Comparison of ENCODE assay signal across 8 cellular contexts in the genomic region with DNA sequence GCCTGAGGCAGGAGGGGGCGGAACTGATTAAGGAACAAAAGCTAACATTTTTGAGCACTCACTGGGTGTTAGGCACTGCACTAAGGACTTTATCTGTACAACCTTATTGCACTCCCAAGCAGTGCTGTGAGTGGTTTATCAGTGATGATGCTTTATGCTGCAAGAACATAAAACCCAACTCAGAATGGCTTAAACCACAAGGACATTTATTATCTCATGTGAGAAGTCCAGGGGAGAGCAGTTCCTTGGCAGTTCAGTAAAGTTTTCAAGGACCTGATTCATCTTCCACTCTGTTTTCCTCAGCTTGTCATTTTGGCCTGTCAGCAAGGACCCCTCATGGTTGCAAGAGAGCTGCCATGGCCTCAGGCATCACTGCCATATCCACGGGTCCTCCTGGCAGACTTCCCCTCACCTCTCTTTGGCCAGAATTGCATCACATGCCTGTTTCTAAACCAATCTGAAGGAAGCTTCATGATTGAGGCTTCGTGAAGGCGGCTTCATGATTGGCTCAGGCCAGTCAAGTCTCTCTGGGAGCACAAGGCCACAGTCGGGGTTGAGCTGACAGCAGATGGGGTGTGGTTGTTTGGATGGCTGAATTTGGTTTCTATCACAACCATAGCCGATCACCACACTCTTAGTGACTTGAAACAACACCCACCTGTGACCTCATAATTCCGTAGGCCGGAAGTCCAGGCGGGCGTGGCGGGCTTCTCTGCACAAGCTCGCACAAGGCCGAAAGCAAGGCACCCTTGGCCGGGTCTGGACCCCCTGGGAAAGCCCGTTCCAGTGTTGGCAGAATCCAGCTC. TPM values are rescaled to one million over a fixed set of nuclear protein-coding genes. Genes with fewer than 3 reads are reported as not detected.
DNase-seq lines count a peak whose midpoint lies in the region; ATAC-seq and TF ChIP-seq lines count a peak whose summit lies in the region.

No MANE protein-coding gene starts in this region.

- H3K27ac ChIP-seq in cardiac muscle cell (peak overlapping the region; percentile 70), uterus (peak overlapping the region; percentile 55 to 71)

- H3K4me3 ChIP-seq in cardiac muscle cell (no peak overlapping the region), uterus (no peak overlapping the region)

- no peaks in the 10 kb centered on the region for H3K27me3 Mint-ChIP-seq in T-helper 17 cell

- H3K27ac Mint-ChIP-seq in T-helper 17 cell: peak overlapping the region; percentile 93

- no peaks in the 10 kb centered on the region for H3K27me3 ChIP-seq in cardiac muscle cell
- H3K27me3 ChIP-seq in uterus: no peaks in the 10 kb centered on the region

- H3K36me3 ChIP-seq in cardiac muscle cell: no peaks in the 10 kb centered on the region
- no peaks in the 10 kb centered on the region for H3K36me3 ChIP-seq in uterus

- intact Hi-C loops in Right ventricle myocardium inferior (cut with DNase I): no loop called here
- intact Hi-C loops in cardiac septum (cut with DNase I): no loop called here
- intact Hi-C loops in uterus (cut with DNase I; ENCODE audit: low total_unique reads): no loop called here

- TF ChIP-seq CTCF in cardiac muscle cell (IDR thresholded peaks at IDR 0.05; ENCODE audit: low read depth, low read length) (no peak), uterus (IDR thresholded peaks at IDR 0.05) (no peak)

- H3K4me1 ChIP-seq in cardiac muscle cell (ENCODE audit: low read depth) (peaks cover 8% of the 10 kb centered on the region), uterus (no peaks in the 10 kb centered on the region)

- no peaks in the 10 kb centered on the region for H3K36me3 Mint-ChIP-seq in T-helper 17 cell (ENCODE audit: low read depth)

- peaks cover 23% of the 10 kb centered on the region for H3K4me1 Mint-ChIP-seq in T-helper 17 cell

- no peak for TF ChIP-seq POLR2A in uterus (IDR thresholded peaks at IDR 0.05)

- no peak overlapping the region for H3K4me3 Mint-ChIP-seq in T-helper 17 cell

- H3K9me3 ChIP-seq in T-helper 17 cell (ENCODE audit: control insufficient read depth, low read length, poor library complexity, severe bottlenecking) (no peaks in the 10 kb centered on the region), cardiac muscle cell (ENCODE audit: low read depth) (no peaks in the 10 kb centered on the region), uterus (no peaks in the 10 kb centered on the region)

- DNase-seq in Right ventricle myocardium inferior (ENCODE audit: missing footprints): peak; percentile 86
- no peak for DNase-seq in cardiac septum (ENCODE audit: low spot score)
- DNase-seq in T-helper 17 cell: peak in 1 of 3 donors; percentile 38
- DNase-seq in cardiac muscle cell (ENCODE audit: low read depth in 1 of 2, low spot score in 1 of 2): peak in 1 of 2 donors; percentile 70
- peak in 1 of 2 donors; percentile 45 for DNase-seq in uterus
- DNase-seq in SKM-1 (lab: John Stamatoyannopoulos, UW; ENCODE audit: unreplicated experiment): no peak

- ATAC-seq in Right ventricle myocardium inferior (peak; percentile 70), T-helper 17 cell (peak; percentile 79), HG03571 (IDR thresholded peaks at IDR 0.05; ENCODE audit: unreplicated experiment) (no peak), GM21360 (IDR thresholded peaks at IDR 0.05; ENCODE audit: unreplicated experiment) (no peak)

RNA-seq across cellular contexts. Expression of a gene that starts 15.8 kb away (rescaled TPM):
- total RNA-seq in Right ventricle myocardium inferior (2.3 TPM), cardiac septum (1.7 TPM), T-helper 17 cell (under 1 TPM in 1 of 2 donors, not detected in 1; 0.12 TPM), cardiac muscle cell (0.11 TPM in 1 of 2 replicates, not detected in the other), uterus (1 to 10 TPM; 1.2 to 9.2 (median 4.5) TPM)
- 0.07 TPM in 1 of 2 replicates, not detected in the other for polyA plus RNA-seq in cardiac muscle cell

RNA-seq across cellular contexts. Expression of a gene that starts 23.1 kb away (rescaled TPM):
- total RNA-seq in Right ventricle myocardium inferior (0.49 TPM), cardiac septum (0.27 TPM), T-helper 17 cell (under 1 TPM; 0.15 to 0.37 TPM), cardiac muscle cell (0.53 and 0.60 TPM in 2 replicates), uterus (1 to 10 TPM in 2 of 4 donors, under 1 TPM in 1, not detected in 1; 0.95 to 3.5 (median 2.1) TPM)
- 0.57 and 0.95 TPM in 2 replicates for polyA plus RNA-seq in cardiac muscle cell

RNA-seq across cellular contexts. Expression of a gene that starts 43.7 kb away (rescaled TPM):
- not detected for total RNA-seq in Right ventricle myocardium inferior
- 0.27 TPM for total RNA-seq in cardiac septum
- 10 to 100 TPM in 1 of 2 donors, 1 to 10 TPM in 1; 3.8 to 68.5 TPM for total RNA-seq in T-helper 17 cell
- total RNA-seq in cardiac muscle cell: not detected in 2 replicates
- polyA plus RNA-seq in cardiac muscle cell: not detected in 2 replicates
- under 1 TPM in 1 of 4 donors, not detected in 3; 0.35 TPM for total RNA-seq in uterus

Comparison
In these comparisons a context has a peak if more than half of its experiments do, and no peak if none do; other contexts are left out.
1. ATAC-seq: peak in Right ventricle myocardium inferior (single experiment) and T-helper 17 cell (single experiment); none in HG03571 (single experiment) and GM21360 (single experiment).